Comparison of ENCODE assay signal across 8 cellular contexts in genomic region chr2:61707984-61708852, GRCh38.
DNase-seq lines count a peak whose midpoint lies in the region; ATAC-seq and TF ChIP-seq lines count a peak whose summit lies in the region.

No MANE protein-coding gene starts in this region.

- H3K36me3 ChIP-seq in PC-9 (ENCODE audit: low read depth), result no peaks in the 10 kb centered on the region
- H3K36me3 ChIP-seq in left ventricle myocardium inferior, result no peaks in the 10 kb centered on the region

- intact Hi-C loops in PC-9 (cut with micrococcal nuclease; ENCODE audit: unreplicated experiment) (no loop called here), left ventricle myocardium inferior (cut with micrococcal nuclease) (no loop called here)

- H3K9me3 ChIP-seq in PC-9 (ENCODE audit: insufficient read depth, low read depth), result no peaks in the 10 kb centered on the region
- no peaks in the 10 kb centered on the region for H3K9me3 ChIP-seq in left ventricle myocardium inferior (replicated peaks)

- H3K4me2 ChIP-seq in PC-9, result peak overlapping the region; percentile 6; the same call in 1 of the 2 replicates

- peaks cover 6% of the 10 kb centered on the region for H3F3A ChIP-seq in PC-9 (ENCODE audit: insufficient read depth, low read depth)

- peak; percentile 98 for ATAC-seq in GM21576 (IDR thresholded peaks at IDR 0.05; ENCODE audit: unreplicated experiment)

- H3K79me2 ChIP-seq in PC-9 (ENCODE audit: low read depth), result no peaks in the 10 kb centered on the region

- H2AFZ ChIP-seq in PC-9, result no peak overlapping the region

- TF ChIP-seq CTCF in GM13977 (IDR thresholded peaks at IDR 0.05; ENCODE audit: extremely low read depth, insufficient read depth, missing control alignments) (no peak), PC-9 (conservative IDR thresholded peaks at IDR 0.05) (no peak), left ventricle myocardium inferior (IDR thresholded peaks at IDR 0.05; ENCODE audit: borderline replicate concordance) (no peak)

- no peaks in the 10 kb centered on the region for H3K9me2 ChIP-seq in PC-9 (ENCODE audit: insufficient read depth)

- DNase-seq in GM13977 (ENCODE audit: low spot score) (peak; percentile 74), HPDE6-E6E7 (ENCODE audit: extremely low spot score) (peak; percentile 49), PC-9 (peak; percentile 40 to 69), left ventricle myocardium inferior (no peak), AG20443 (ENCODE audit: low spot score) (no peak)
- DNase-seq in activated naive CD4-positive, alpha-beta T cell treated with anti-CD3 and anti-CD28 coated beads, Interleukin-2, amount 50 U/mL, for 16 hours, result no peak
- DNase-seq in activated effector memory CD4-positive, alpha-beta T cell treated with anti-CD3 and anti-CD28 coated beads, Interleukin-2, amount 50 U/mL, for 16 hours, result no peak

- POLR2A ChIA-PET in PC-9 (lab: Charles Lee; ENCODE audit: unreplicated experiment), result interaction anchor here (0.7 kb wide), 1 partner anchor 64 kb away, joined by 4 read pairs; no protein-coding TSS in a partner anchor

- no peaks in the 10 kb centered on the region for H3K27me3 ChIP-seq in PC-9 (ENCODE audit: insufficient read depth, low read depth)
- H3K27me3 ChIP-seq in left ventricle myocardium inferior (ENCODE audit: low read depth), result no peaks in the 10 kb centered on the region

- no peak overlapping the region for H3K27ac ChIP-seq in PC-9
- H3K27ac ChIP-seq in left ventricle myocardium inferior (replicated peaks), result peak overlapping the region; percentile 88

- CTCF ChIA-PET in PC-9 (lab: Charles Lee), result interaction anchor here (0.5 to 0.6 kb wide), 2 partner anchors 157 to 997 kb away, joined by 3 to 4 read pairs; partner anchors contain the start of gene EHBP1

- in situ Hi-C loops in GM13977 (cut with MboI; ENCODE audit: low pct_unique_long_range_greater_than_20kb, low sequenced_read_pairs, unreplicated experiment), result no loop called here

- no peaks in the 10 kb centered on the region for H4K20me1 ChIP-seq in PC-9 (ENCODE audit: insufficient read depth)

- H3K4me1 ChIP-seq in PC-9 (replicated peaks; ENCODE audit: insufficient read depth), result 0 out of 2 replicates have a peak, but pooled peaks cover 9% of the 10 kb centered on the region
- peaks cover 9% of the 10 kb centered on the region for H3K4me1 ChIP-seq in left ventricle myocardium inferior

- H3K4me3 ChIP-seq in PC-9 (no peak overlapping the region), left ventricle myocardium inferior (no peak overlapping the region)

- BruUV-seq in PC-9 (replicated peaks; lab: Mats Ljungman, UMichigan), result no TSS peak

Comparison
In these comparisons a context has a peak if more than half of its experiments do, and no peak if none do; other contexts are left out.
1. DNase-seq: peak in GM13977 (single experiment), HPDE6-E6E7 (single experiment) and PC-9 (2 of 2); none in left ventricle myocardium inferior (single experiment), AG20443 (single experiment), activated naive CD4-positive, alpha-beta T cell treated with anti-CD3 and anti-CD28 coated beads, Interleukin-2, amount 50 U/mL, for 16 hours (single experiment) and activated effector memory CD4-positive, alpha-beta T cell treated with anti-CD3 and anti-CD28 coated beads, Interleukin-2, amount 50 U/mL, for 16 hours (single experiment).